In the genomic region with DNA sequence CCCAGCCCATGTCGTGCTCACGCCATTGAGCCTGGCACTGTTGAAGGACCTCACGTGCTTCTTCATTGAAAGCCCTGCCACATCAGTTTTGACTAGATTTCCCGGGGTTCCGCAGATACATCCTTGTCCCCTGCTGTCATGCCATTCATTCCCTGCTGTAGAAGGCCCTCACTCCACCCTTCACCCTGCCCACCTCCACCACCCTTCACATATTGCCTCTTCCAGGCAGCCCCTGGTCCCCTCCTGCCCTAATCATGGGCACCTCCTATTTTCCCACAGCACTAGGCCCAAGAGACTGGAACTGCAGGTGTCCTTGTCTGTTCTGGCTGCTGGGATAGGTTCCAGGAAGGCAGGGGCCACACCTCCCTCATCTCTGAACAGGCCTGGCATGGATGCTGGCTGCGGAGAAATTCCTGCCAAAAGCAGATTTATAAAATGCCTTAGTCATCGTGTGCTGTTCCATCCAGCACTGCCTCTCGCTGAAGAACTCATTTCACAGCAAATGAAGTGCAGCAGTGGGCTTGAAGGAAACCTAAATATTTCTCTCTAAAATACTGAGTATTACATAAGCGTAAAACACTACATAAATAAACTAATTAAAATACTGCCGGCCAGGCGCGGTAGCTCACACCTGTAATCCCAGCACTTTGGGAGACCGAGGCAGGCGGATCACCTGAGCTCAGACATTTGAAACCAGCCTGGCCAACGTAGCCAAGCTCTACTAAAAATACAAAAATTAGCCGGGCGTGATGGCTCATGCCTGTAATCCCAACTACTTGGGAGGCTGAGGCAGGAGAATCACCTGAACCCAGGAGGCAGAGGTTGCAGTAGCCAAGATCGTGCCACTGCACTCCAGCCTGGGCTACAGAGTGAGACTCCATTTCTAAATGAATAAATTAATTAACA, we compare ENCODE assay signal across 2 cellular contexts.
TF ChIP-seq lines count a peak whose summit lies in the region.

No MANE protein-coding gene starts in this region.

TF ChIP-seq in liver, 16 proteins besides CTCF, POLR2A, EP300 and RAD21:
- TF ChIP-seq RXRA (IDR thresholded peaks at IDR 0.05) (peak; percentile 30 to 67), FOXA2 (IDR thresholded peaks at IDR 0.05) (peak; percentile 24), HNF4A (conservative IDR thresholded peaks at IDR 0.05) (peak; percentile 23 to 50), HNF4G (IDR thresholded peaks at IDR 0.05) (no peak), FOXA1 (IDR thresholded peaks at IDR 0.05) (peak; percentile 40), EGR1 (IDR thresholded peaks at IDR 0.05; ENCODE audit: low read depth in 2 of 2) (no peak), JUND (IDR thresholded peaks at IDR 0.05) (peak in 1 of 2 donors; percentile 42), SP1 (IDR thresholded peaks at IDR 0.05) (peak; percentile 30), YY1 (IDR thresholded peaks at IDR 0.05) (peak; percentile 90), TAF1 (conservative IDR thresholded peaks at IDR 0.05) (no peak), NR2F2 (IDR thresholded peaks at IDR 0.05) (no peak), GABPA (IDR thresholded peaks at IDR 0.05 in 1 of 2, conservative IDR thresholded peaks at IDR 0.05 in 1 of 2) (no peak)
- TF ChIP-seq, protein P1, sequence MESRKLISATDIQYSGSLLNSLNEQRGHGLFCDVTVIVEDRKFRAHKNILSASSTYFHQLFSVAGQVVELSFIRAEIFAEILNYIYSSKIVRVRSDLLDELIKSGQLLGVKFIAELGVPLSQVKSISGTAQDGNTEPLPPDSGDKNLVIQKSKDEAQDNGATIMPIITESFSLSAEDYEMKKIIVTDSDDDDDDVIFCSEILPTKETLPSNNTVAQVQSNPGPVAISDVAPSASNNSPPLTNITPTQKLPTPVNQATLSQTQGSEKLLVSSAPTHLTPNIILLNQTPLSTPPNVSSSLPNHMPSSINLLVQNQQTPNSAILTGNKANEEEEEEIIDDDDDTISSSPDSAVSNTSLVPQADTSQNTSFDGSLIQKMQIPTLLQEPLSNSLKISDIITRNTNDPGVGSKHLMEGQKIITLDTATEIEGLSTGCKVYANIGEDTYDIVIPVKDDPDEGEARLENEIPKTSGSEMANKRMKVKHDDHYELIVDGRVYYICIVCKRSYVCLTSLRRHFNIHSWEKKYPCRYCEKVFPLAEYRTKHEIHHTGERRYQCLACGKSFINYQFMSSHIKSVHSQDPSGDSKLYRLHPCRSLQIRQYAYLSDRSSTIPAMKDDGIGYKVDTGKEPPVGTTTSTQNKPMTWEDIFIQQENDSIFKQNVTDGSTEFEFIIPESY (IDR thresholded peaks at IDR 0.05), result peak; percentile 33
- TF ChIP-seq, protein P2, sequence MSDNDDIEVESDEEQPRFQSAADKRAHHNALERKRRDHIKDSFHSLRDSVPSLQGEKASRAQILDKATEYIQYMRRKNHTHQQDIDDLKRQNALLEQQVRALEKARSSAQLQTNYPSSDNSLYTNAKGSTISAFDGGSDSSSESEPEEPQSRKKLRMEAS (IDR thresholded peaks at IDR 0.05), result no peak
- TF ChIP-seq, protein P3, sequence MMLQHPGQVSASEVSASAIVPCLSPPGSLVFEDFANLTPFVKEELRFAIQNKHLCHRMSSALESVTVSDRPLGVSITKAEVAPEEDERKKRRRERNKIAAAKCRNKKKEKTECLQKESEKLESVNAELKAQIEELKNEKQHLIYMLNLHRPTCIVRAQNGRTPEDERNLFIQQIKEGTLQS (IDR thresholded peaks at IDR 0.05), result no peak
- TF ChIP-seq, protein P4, sequence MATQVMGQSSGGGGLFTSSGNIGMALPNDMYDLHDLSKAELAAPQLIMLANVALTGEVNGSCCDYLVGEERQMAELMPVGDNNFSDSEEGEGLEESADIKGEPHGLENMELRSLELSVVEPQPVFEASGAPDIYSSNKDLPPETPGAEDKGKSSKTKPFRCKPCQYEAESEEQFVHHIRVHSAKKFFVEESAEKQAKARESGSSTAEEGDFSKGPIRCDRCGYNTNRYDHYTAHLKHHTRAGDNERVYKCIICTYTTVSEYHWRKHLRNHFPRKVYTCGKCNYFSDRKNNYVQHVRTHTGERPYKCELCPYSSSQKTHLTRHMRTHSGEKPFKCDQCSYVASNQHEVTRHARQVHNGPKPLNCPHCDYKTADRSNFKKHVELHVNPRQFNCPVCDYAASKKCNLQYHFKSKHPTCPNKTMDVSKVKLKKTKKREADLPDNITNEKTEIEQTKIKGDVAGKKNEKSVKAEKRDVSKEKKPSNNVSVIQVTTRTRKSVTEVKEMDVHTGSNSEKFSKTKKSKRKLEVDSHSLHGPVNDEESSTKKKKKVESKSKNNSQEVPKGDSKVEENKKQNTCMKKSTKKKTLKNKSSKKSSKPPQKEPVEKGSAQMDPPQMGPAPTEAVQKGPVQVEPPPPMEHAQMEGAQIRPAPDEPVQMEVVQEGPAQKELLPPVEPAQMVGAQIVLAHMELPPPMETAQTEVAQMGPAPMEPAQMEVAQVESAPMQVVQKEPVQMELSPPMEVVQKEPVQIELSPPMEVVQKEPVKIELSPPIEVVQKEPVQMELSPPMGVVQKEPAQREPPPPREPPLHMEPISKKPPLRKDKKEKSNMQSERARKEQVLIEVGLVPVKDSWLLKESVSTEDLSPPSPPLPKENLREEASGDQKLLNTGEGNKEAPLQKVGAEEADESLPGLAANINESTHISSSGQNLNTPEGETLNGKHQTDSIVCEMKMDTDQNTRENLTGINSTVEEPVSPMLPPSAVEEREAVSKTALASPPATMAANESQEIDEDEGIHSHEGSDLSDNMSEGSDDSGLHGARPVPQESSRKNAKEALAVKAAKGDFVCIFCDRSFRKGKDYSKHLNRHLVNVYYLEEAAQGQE (IDR thresholded peaks at IDR 0.05), result peak; percentile 77

TF ChIP-seq in HepG2, 621 proteins besides CTCF, POLR2A, EP300 and RAD21:
- TF ChIP-seq KLF16 (CRISPR knock-in tag; IDR thresholded peaks at IDR 0.05) (no peak), MIER2 (CRISPR knock-in tag; IDR thresholded peaks at IDR 0.05) (no peak), CENPT (CRISPR knock-in tag; IDR thresholded peaks at IDR 0.05; ENCODE audit: low read depth) (no peak), SRY (CRISPR knock-in tag; IDR thresholded peaks at IDR 0.05) (no peak), MAFG (CRISPR knock-in tag; IDR thresholded peaks at IDR 0.05) (no peak), ZNF792 (CRISPR knock-in tag; IDR thresholded peaks at IDR 0.05) (no peak), MAFK (conservative IDR thresholded peaks at IDR 0.05 in 1 of 2, IDR thresholded peaks at IDR 0.05 in 1 of 2; ENCODE audit: low read length in 2 of 2) (0 out of 4 replicates have a peak, but pooled peaks of 1 of the 2 experiments have one; percentile 13)
- TF ChIP-seq, protein P5, sequence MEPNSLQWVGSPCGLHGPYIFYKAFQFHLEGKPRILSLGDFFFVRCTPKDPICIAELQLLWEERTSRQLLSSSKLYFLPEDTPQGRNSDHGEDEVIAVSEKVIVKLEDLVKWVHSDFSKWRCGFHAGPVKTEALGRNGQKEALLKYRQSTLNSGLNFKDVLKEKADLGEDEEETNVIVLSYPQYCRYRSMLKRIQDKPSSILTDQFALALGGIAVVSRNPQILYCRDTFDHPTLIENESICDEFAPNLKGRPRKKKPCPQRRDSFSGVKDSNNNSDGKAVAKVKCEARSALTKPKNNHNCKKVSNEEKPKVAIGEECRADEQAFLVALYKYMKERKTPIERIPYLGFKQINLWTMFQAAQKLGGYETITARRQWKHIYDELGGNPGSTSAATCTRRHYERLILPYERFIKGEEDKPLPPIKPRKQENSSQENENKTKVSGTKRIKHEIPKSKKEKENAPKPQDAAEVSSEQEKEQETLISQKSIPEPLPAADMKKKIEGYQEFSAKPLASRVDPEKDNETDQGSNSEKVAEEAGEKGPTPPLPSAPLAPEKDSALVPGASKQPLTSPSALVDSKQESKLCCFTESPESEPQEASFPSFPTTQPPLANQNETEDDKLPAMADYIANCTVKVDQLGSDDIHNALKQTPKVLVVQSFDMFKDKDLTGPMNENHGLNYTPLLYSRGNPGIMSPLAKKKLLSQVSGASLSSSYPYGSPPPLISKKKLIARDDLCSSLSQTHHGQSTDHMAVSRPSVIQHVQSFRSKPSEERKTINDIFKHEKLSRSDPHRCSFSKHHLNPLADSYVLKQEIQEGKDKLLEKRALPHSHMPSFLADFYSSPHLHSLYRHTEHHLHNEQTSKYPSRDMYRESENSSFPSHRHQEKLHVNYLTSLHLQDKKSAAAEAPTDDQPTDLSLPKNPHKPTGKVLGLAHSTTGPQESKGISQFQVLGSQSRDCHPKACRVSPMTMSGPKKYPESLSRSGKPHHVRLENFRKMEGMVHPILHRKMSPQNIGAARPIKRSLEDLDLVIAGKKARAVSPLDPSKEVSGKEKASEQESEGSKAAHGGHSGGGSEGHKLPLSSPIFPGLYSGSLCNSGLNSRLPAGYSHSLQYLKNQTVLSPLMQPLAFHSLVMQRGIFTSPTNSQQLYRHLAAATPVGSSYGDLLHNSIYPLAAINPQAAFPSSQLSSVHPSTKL (CRISPR knock-in tag; IDR thresholded peaks at IDR 0.05), result no peak
TF ChIP-seq in HepG2: peak in this region for 1.
